In the genomic region with DNA sequence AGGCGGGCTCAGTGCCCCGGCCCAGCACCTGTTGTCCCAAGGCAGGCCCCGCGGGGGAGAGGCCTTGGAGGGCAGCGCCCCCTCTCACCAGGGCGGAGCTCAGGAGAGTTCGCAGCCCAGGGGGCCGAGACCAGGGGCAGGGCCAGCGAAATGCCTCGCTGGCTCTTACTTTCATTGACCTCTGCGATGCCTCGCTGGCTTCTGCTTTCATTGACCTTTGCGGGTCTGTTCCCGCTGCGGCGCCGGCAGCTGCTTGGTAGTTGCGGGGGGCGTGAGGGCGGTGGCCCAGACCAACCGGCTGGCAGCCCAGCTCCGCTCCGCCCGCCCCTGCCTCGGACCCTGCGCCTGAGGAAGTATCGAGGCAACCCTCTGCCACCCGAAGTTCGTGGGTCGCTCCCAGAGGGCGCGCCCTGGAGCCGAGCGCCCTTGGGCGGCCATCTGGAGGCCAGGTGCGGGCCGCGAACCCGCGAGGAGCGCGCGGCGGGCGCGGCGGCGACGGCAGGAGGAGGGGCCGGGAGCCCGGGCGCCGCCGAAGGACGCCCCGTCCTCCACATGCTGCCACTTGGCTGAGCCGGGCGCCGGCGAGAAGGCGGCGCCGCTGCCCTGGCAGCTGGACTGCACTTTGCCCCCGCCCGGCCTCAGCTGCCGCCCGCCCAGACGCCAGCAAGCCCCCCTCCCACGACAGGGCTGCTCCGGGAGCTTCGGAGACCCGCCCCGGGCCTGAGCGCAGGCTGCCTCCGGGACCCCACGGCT, we compare ENCODE assay signal across 1 cellular context.
TF ChIP-seq lines count a peak whose summit lies in the region.

No MANE protein-coding gene starts in this region.

TF ChIP-seq in HepG2, 621 proteins besides CTCF, POLR2A, EP300 and RAD21 (continued from another document and continues in another):
- TF ChIP-seq TMF1 (CRISPR knock-in tag; IDR thresholded peaks at IDR 0.05; ENCODE audit: low read depth) (no peak; the same call in 1 of the 2 replicates), MXD4 (CRISPR knock-in tag; IDR thresholded peaks at IDR 0.05) (peak; percentile 67), BCL6 (CRISPR knock-in tag; IDR thresholded peaks at IDR 0.05) (peak; percentile 61), NFIB (CRISPR knock-in tag; IDR thresholded peaks at IDR 0.05; ENCODE audit: borderline replicate concordance) (no peak), ZFP82 (CRISPR knock-in tag; IDR thresholded peaks at IDR 0.05; ENCODE audit: borderline replicate concordance) (no peak), RFX1 (IDR thresholded peaks at IDR 0.05) (no peak), PITX1 (CRISPR knock-in tag; IDR thresholded peaks at IDR 0.05) (peak; percentile 83; the same call in 1 of the 2 replicates), PRMT3 (CRISPR knock-in tag; IDR thresholded peaks at IDR 0.05; ENCODE audit: borderline replicate concordance, low read depth) (no peak; the same call in 1 of the 2 replicates), ZNF232 (CRISPR knock-in tag; IDR thresholded peaks at IDR 0.05; ENCODE audit: borderline replicate concordance) (peak; percentile 89), HDAC1 (CRISPR knock-in tag; IDR thresholded peaks at IDR 0.05) (peak; percentile 41; the same call in 1 of the 2 replicates), ZNF83 (CRISPR knock-in tag; IDR thresholded peaks at IDR 0.05; ENCODE audit: borderline replicate concordance) (no peak), POLR2AphosphoS2 (IDR thresholded peaks at IDR 0.05; ENCODE audit: low read depth, low read length) (no peak), ZNF496 (CRISPR knock-in tag; IDR thresholded peaks at IDR 0.05; ENCODE audit: insufficient replicate concordance) (no peak), NR2F1 (CRISPR knock-in tag; IDR thresholded peaks at IDR 0.05) (peak; percentile 34 to 48; a peak in 1 of 4 replicates), ZNF629 (CRISPR knock-in tag; conservative IDR thresholded peaks at IDR 0.05) (no peak; the same call in 1 of the 2 replicates), NFYB (CRISPR knock-in tag; IDR thresholded peaks at IDR 0.05) (peak; percentile 25; the same call in 1 of the 2 replicates), MED8 (CRISPR knock-in tag; IDR thresholded peaks at IDR 0.05; ENCODE audit: insufficient replicate concordance) (no peak), ZFP36 (IDR thresholded peaks at IDR 0.05; ENCODE audit: borderline replicate concordance, low read depth, low read length, partially characterized antibody) (no peak), SAFB2 (CRISPR knock-in tag; IDR thresholded peaks at IDR 0.05; ENCODE audit: borderline replicate concordance, low read depth) (peak; percentile 92; the same call in 1 of the 2 replicates), MTA3 (CRISPR knock-in tag; IDR thresholded peaks at IDR 0.05) (no peak), IKZF4 (CRISPR knock-in tag; IDR thresholded peaks at IDR 0.05; ENCODE audit: borderline replicate concordance, low read depth, not compliant biosample characterization) (no peak), SCMH1 (CRISPR knock-in tag; IDR thresholded peaks at IDR 0.05; ENCODE audit: borderline replicate concordance) (no peak), TBP (CRISPR knock-in tag; IDR thresholded peaks at IDR 0.05) (no peak), ZNF510 (CRISPR knock-in tag; IDR thresholded peaks at IDR 0.05; ENCODE audit: low read depth) (peak; percentile 90; the same call in 1 of the 2 replicates), NFRKB (IDR thresholded peaks at IDR 0.05) (no peak), TGIF2 (CRISPR knock-in tag; IDR thresholded peaks at IDR 0.05) (0 out of 2 replicates have a peak, but pooled peaks have one; percentile 57), RELA (CRISPR knock-in tag; IDR thresholded peaks at IDR 0.05) (no peak), SMAD1 (CRISPR knock-in tag; IDR thresholded peaks at IDR 0.05; ENCODE audit: borderline replicate concordance, low read depth) (peak; percentile 75; the same call in 1 of the 2 replicates), GFI1 (CRISPR knock-in tag; IDR thresholded peaks at IDR 0.05; ENCODE audit: borderline replicate concordance) (peak; percentile 56), MZF1 (CRISPR knock-in tag; IDR thresholded peaks at IDR 0.05; ENCODE audit: borderline replicate concordance) (no peak), BRCA1 (CRISPR knock-in tag; IDR thresholded peaks at IDR 0.05) (peak; percentile 88), AGO1 (IDR thresholded peaks at IDR 0.05; ENCODE audit: low read depth, low read length, poor library complexity, severe bottlenecking) (peak; percentile 71), ZNF33A (CRISPR knock-in tag; IDR thresholded peaks at IDR 0.05; ENCODE audit: borderline replicate concordance) (no peak), HOXD1 (CRISPR knock-in tag; IDR thresholded peaks at IDR 0.05) (0 out of 2 replicates have a peak, but pooled peaks have one; percentile 26), WIZ (CRISPR knock-in tag; IDR thresholded peaks at IDR 0.05) (no peak; the same call in 1 of the 2 replicates), GATAD2A (CRISPR knock-in tag; IDR thresholded peaks at IDR 0.05) (peak; percentile 58), MEIS2 (CRISPR knock-in tag; IDR thresholded peaks at IDR 0.05) (peak; percentile 73; the same call in 1 of the 2 replicates), KDM3A (CRISPR knock-in tag; IDR thresholded peaks at IDR 0.05; ENCODE audit: low read depth) (peak; percentile 87), NPAS2 (CRISPR knock-in tag; IDR thresholded peaks at IDR 0.05; ENCODE audit: borderline replicate concordance) (no peak), SRSF9 (IDR thresholded peaks at IDR 0.05; ENCODE audit: borderline replicate concordance, insufficient read depth, low read depth, low read length, poor library complexity, severe bottlenecking) (no peak), NAIF1 (CRISPR knock-in tag; IDR thresholded peaks at IDR 0.05; ENCODE audit: borderline replicate concordance) (no peak), NFIC (IDR thresholded peaks at IDR 0.05; ENCODE audit: low read length) (no peak; the same call in 1 of the 2 replicates)
- TF ChIP-seq, protein P1, sequence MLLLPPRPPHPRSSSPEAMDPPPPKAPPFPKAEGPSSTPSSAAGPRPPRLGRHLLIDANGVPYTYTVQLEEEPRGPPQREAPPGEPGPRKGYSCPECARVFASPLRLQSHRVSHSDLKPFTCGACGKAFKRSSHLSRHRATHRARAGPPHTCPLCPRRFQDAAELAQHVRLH (CRISPR knock-in tag; IDR thresholded peaks at IDR 0.05; ENCODE audit: borderline replicate concordance, low read depth), result no peak; the same call in 1 of the 2 replicates
- TF ChIP-seq, protein P2, sequence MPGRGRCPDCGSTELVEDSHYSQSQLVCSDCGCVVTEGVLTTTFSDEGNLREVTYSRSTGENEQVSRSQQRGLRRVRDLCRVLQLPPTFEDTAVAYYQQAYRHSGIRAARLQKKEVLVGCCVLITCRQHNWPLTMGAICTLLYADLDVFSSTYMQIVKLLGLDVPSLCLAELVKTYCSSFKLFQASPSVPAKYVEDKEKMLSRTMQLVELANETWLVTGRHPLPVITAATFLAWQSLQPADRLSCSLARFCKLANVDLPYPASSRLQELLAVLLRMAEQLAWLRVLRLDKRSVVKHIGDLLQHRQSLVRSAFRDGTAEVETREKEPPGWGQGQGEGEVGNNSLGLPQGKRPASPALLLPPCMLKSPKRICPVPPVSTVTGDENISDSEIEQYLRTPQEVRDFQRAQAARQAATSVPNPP (CRISPR knock-in tag; IDR thresholded peaks at IDR 0.05), result peak; percentile 69; the same call in 1 of the 2 replicates
- TF ChIP-seq, protein P3, sequence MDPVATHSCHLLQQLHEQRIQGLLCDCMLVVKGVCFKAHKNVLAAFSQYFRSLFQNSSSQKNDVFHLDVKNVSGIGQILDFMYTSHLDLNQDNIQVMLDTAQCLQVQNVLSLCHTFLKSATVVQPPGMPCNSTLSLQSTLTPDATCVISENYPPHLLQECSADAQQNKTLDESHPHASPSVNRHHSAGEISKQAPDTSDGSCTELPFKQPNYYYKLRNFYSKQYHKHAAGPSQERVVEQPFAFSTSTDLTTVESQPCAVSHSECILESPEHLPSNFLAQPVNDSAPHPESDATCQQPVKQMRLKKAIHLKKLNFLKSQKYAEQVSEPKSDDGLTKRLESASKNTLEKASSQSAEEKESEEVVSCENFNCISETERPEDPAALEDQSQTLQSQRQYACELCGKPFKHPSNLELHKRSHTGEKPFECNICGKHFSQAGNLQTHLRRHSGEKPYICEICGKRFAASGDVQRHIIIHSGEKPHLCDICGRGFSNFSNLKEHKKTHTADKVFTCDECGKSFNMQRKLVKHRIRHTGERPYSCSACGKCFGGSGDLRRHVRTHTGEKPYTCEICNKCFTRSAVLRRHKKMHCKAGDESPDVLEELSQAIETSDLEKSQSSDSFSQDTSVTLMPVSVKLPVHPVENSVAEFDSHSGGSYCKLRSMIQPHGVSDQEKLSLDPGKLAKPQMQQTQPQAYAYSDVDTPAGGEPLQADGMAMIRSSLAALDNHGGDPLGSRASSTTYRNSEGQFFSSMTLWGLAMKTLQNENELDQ (CRISPR knock-in tag; IDR thresholded peaks at IDR 0.05; ENCODE audit: borderline replicate concordance), result no peak
- TF ChIP-seq, protein P4, sequence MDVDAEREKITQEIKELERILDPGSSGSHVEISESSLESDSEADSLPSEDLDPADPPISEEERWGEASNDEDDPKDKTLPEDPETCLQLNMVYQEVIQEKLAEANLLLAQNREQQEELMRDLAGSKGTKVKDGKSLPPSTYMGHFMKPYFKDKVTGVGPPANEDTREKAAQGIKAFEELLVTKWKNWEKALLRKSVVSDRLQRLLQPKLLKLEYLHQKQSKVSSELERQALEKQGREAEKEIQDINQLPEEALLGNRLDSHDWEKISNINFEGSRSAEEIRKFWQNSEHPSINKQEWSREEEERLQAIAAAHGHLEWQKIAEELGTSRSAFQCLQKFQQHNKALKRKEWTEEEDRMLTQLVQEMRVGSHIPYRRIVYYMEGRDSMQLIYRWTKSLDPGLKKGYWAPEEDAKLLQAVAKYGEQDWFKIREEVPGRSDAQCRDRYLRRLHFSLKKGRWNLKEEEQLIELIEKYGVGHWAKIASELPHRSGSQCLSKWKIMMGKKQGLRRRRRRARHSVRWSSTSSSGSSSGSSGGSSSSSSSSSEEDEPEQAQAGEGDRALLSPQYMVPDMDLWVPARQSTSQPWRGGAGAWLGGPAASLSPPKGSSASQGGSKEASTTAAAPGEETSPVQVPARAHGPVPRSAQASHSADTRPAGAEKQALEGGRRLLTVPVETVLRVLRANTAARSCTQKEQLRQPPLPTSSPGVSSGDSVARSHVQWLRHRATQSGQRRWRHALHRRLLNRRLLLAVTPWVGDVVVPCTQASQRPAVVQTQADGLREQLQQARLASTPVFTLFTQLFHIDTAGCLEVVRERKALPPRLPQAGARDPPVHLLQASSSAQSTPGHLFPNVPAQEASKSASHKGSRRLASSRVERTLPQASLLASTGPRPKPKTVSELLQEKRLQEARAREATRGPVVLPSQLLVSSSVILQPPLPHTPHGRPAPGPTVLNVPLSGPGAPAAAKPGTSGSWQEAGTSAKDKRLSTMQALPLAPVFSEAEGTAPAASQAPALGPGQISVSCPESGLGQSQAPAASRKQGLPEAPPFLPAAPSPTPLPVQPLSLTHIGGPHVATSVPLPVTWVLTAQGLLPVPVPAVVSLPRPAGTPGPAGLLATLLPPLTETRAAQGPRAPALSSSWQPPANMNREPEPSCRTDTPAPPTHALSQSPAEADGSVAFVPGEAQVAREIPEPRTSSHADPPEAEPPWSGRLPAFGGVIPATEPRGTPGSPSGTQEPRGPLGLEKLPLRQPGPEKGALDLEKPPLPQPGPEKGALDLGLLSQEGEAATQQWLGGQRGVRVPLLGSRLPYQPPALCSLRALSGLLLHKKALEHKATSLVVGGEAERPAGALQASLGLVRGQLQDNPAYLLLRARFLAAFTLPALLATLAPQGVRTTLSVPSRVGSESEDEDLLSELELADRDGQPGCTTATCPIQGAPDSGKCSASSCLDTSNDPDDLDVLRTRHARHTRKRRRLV (CRISPR knock-in tag; IDR thresholded peaks at IDR 0.05), result peak; percentile 55; the same call in 1 of the 2 replicates
- TF ChIP-seq, protein P5, sequence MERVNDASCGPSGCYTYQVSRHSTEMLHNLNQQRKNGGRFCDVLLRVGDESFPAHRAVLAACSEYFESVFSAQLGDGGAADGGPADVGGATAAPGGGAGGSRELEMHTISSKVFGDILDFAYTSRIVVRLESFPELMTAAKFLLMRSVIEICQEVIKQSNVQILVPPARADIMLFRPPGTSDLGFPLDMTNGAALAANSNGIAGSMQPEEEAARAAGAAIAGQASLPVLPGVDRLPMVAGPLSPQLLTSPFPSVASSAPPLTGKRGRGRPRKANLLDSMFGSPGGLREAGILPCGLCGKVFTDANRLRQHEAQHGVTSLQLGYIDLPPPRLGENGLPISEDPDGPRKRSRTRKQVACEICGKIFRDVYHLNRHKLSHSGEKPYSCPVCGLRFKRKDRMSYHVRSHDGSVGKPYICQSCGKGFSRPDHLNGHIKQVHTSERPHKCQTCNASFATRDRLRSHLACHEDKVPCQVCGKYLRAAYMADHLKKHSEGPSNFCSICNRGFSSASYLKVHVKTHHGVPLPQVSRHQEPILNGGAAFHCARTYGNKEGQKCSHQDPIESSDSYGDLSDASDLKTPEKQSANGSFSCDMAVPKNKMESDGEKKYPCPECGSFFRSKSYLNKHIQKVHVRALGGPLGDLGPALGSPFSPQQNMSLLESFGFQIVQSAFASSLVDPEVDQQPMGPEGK (CRISPR knock-in tag; IDR thresholded peaks at IDR 0.05), result peak; percentile 94
- TF ChIP-seq, protein P6, sequence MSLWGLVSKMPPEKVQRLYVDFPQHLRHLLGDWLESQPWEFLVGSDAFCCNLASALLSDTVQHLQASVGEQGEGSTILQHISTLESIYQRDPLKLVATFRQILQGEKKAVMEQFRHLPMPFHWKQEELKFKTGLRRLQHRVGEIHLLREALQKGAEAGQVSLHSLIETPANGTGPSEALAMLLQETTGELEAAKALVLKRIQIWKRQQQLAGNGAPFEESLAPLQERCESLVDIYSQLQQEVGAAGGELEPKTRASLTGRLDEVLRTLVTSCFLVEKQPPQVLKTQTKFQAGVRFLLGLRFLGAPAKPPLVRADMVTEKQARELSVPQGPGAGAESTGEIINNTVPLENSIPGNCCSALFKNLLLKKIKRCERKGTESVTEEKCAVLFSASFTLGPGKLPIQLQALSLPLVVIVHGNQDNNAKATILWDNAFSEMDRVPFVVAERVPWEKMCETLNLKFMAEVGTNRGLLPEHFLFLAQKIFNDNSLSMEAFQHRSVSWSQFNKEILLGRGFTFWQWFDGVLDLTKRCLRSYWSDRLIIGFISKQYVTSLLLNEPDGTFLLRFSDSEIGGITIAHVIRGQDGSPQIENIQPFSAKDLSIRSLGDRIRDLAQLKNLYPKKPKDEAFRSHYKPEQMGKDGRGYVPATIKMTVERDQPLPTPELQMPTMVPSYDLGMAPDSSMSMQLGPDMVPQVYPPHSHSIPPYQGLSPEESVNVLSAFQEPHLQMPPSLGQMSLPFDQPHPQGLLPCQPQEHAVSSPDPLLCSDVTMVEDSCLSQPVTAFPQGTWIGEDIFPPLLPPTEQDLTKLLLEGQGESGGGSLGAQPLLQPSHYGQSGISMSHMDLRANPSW (CRISPR knock-in tag; IDR thresholded peaks at IDR 0.05; ENCODE audit: borderline replicate concordance), result no peak
- TF ChIP-seq, protein P7, sequence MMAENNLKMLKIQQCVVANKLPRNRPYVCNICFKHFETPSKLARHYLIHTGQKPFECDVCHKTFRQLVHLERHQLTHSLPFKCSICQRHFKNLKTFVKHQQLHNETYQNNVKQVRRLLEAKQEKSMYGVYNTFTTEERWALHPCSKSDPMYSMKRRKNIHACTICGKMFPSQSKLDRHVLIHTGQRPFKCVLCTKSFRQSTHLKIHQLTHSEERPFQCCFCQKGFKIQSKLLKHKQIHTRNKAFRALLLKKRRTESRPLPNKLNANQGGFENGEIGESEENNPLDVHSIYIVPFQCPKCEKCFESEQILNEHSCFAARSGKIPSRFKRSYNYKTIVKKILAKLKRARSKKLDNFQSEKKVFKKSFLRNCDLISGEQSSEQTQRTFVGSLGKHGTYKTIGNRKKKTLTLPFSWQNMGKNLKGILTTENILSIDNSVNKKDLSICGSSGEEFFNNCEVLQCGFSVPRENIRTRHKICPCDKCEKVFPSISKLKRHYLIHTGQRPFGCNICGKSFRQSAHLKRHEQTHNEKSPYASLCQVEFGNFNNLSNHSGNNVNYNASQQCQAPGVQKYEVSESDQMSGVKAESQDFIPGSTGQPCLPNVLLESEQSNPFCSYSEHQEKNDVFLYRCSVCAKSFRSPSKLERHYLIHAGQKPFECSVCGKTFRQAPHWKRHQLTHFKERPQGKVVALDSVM (CRISPR knock-in tag; IDR thresholded peaks at IDR 0.05), result peak; percentile 48
